In genomic region chr13:90542959-90543358, GRCh38 we compare ENCODE assay signal across 19 cellular contexts.
DNase-seq lines count a peak whose midpoint lies in the region; ATAC-seq, FAIRE-seq and TF ChIP-seq lines count a peak whose summit lies in the region.
"Had no signal": no experiment of that assay in that cellular context is flagged by ENCODE, and none has a peak within 500 bp of the region (broad histone marks: within the 10 kb centered on the region; RNA-seq: fewer than 3 reads in every experiment).

No MANE protein-coding gene starts in this region.

- ATAC-seq in A549, result no peak
- ATAC-seq in GM21528 (IDR thresholded peaks at IDR 0.05; ENCODE audit: low FRiP score, unreplicated experiment), result no peak
- ATAC-seq: CD8-positive, alpha-beta T cell had no signal

- no peak overlapping the region for H3K27ac ChIP-seq in A549
- H3K27ac ChIP-seq in GM23248, result no peak overlapping the region
- H3K27ac ChIP-seq in PC-9, result no peak overlapping the region
- H3K27ac ChIP-seq in colonic mucosa, result no peak overlapping the region
- H3K27ac ChIP-seq: BLaER1 treated with 17β-estradiol and CSF1 and Interleukin-3, amounts not matched to agents 10 nM and 100 nM; C4-2B had no signal

- in situ Hi-C loops in GM23248 (cut with MboI), result no loop called here

- TF ChIP-seq CTCF in A549 (IDR thresholded peaks at IDR 0.05) (no peak), PC-9 (conservative IDR thresholded peaks at IDR 0.05) (no peak), colonic mucosa (IDR thresholded peaks at IDR 0.05) (no peak)

- H3K9ac ChIP-seq in GM23248 (no peak overlapping the region), colonic mucosa (ENCODE audit: low read depth in 2 of 2, low read length in 2 of 2) (no peak overlapping the region)
- H3K9ac ChIP-seq: BLaER1 treated with 17β-estradiol and CSF1 and Interleukin-3, amounts not matched to agents 10 nM and 100 nM had no signal

- intact Hi-C loops in PC-9 (cut with micrococcal nuclease; ENCODE audit: unreplicated experiment), result no loop called here
- intact Hi-C loops in colonic mucosa (cut with DNase I), result no loop called here

- H3F3A ChIP-seq in GM23248 (ENCODE audit: insufficient read depth), result no peaks in the 10 kb centered on the region
- no peaks in the 10 kb centered on the region for H3F3A ChIP-seq in PC-9 (ENCODE audit: insufficient read depth, low read depth)

- H3K9me3 ChIP-seq in A549, result 0 out of 3 replicates have a peak, but pooled peaks cover 3% of the 10 kb centered on the region
- H3K9me3 ChIP-seq in GM23248 (ENCODE audit: low read depth), result no peaks in the 10 kb centered on the region
- no peaks in the 10 kb centered on the region; the same call in 1 of the 2 replicates for H3K9me3 ChIP-seq in PC-9 (ENCODE audit: insufficient read depth, low read depth)
- no peaks in the 10 kb centered on the region for H3K9me3 ChIP-seq in colonic mucosa

- POLR2A ChIA-PET in A549 (lab: Yijun Ruan, JAX), result no interaction called here
- POLR2A ChIA-PET in PC-9 (lab: Charles Lee; ENCODE audit: unreplicated experiment), result no interaction called here

- no peaks in the 10 kb centered on the region for H3K27me3 ChIP-seq in GM23248 (replicated peaks; ENCODE audit: insufficient read depth)
- H3K27me3 ChIP-seq in PC-9 (ENCODE audit: insufficient read depth, low read depth), result no peaks in the 10 kb centered on the region
- no peaks in the 10 kb centered on the region for H3K27me3 ChIP-seq in colonic mucosa
- H3K27me3 ChIP-seq: BLaER1 treated with 17β-estradiol and CSF1 and Interleukin-3, amounts not matched to agents 10 nM and 100 nM had no signal

- DNase-seq in A549 (ENCODE audit: low read depth in 1 of 2, low spot score in 1 of 2), result no peak
- no peak for DNase-seq in GM23248
- no peak for DNase-seq in PC-9
- DNase-seq in cerebellum (ENCODE audit: low spot score), result no peak
- DNase-seq in colonic mucosa, result no peak
- DNase-seq: 8988T; AML-193; Caco-2; Calu3; CD4-positive, alpha-beta T cell; CD8-positive, alpha-beta T cell; DMS79 treated with DMSO at 0.1 percent for 48 hours; GF-D8 had no signal

- no peaks in the 10 kb centered on the region for H3K36me3 ChIP-seq in GM23248 (ENCODE audit: low read depth)
- H3K36me3 ChIP-seq in PC-9 (ENCODE audit: low read depth), result no peaks in the 10 kb centered on the region
- no peaks in the 10 kb centered on the region for H3K36me3 ChIP-seq in colonic mucosa
- H3K36me3 ChIP-seq: BLaER1 treated with 17β-estradiol and CSF1 and Interleukin-3, amounts not matched to agents 10 nM and 100 nM had no signal

- H4K20me1 ChIP-seq in GM23248 (ENCODE audit: insufficient read depth) (no peaks in the 10 kb centered on the region), PC-9 (ENCODE audit: insufficient read depth) (no peaks in the 10 kb centered on the region)
- H4K20me1 ChIP-seq: BLaER1 treated with 17β-estradiol and CSF1 and Interleukin-3, amounts not matched to agents 10 nM and 100 nM had no signal

- H3K4me3 ChIP-seq in A549 (no peak overlapping the region), GM23248 (no peak overlapping the region), PC-9 (no peak overlapping the region), colonic mucosa (no peak overlapping the region)
- H3K4me3 ChIP-seq: BLaER1 treated with 17β-estradiol and CSF1 and Interleukin-3, amounts not matched to agents 10 nM and 100 nM had no signal

- WGBS in A549 (ENCODE audit: missing lambda C conversion rate), result 58% methylated on average over 3 of the region's 3 CpGs
- 60% methylated on average over 3 of the region's 3 CpGs for WGBS in GM23248 (ENCODE audit: low coverage in 1 of 2, low lambda C conversion rate in 2 of 2, missing lambda C conversion rate in 2 of 2), 2 experiments

- CTCF ChIA-PET in A549 (lab: Yijun Ruan, JAX) (no interaction called here), PC-9 (lab: Charles Lee) (no interaction called here)

- no TSS peak for BruUV-seq in PC-9 (replicated peaks; lab: Mats Ljungman, UMichigan)

- no peak for TF ChIP-seq RAD21 in A549 (conservative IDR thresholded peaks at IDR 0.05 in 1 of 2, IDR thresholded peaks at IDR 0.05 in 1 of 2)

- no peak overlapping the region for H3K4me2 ChIP-seq in A549
- H3K4me2 ChIP-seq in GM23248 (ENCODE audit: unreplicated experiment), result no peak overlapping the region
- no peak overlapping the region for H3K4me2 ChIP-seq in PC-9
- H3K4me2 ChIP-seq: BLaER1 treated with 17β-estradiol and CSF1 and Interleukin-3, amounts not matched to agents 10 nM and 100 nM had no signal

- TF ChIP-seq POLR2A in A549 (IDR thresholded peaks at IDR 0.05; ENCODE audit: low read length), result no peak

- 0 out of 2 replicates have a peak overlapping the region, but pooled peaks have one; percentile 12 for H2AFZ ChIP-seq in GM23248
- H2AFZ ChIP-seq in PC-9, result 0 out of 2 replicates have a peak overlapping the region, but pooled peaks have one; percentile 69

- TF ChIP-seq EP300 in A549 (IDR thresholded peaks at IDR 0.05), result no peak

- H3K79me2 ChIP-seq in GM23248 (ENCODE audit: insufficient read depth) (no peaks in the 10 kb centered on the region), PC-9 (ENCODE audit: low read depth) (no peaks in the 10 kb centered on the region)

- no peaks in the 10 kb centered on the region for H3K4me1 ChIP-seq in A549
- H3K4me1 ChIP-seq in GM23248 (ENCODE audit: insufficient read depth), result no peaks in the 10 kb centered on the region
- H3K4me1 ChIP-seq in PC-9 (replicated peaks; ENCODE audit: insufficient read depth), result no peaks in the 10 kb centered on the region
- H3K4me1 ChIP-seq in colonic mucosa, result no peaks in the 10 kb centered on the region
- H3K4me1 ChIP-seq: Caco-2 had no signal

- H3K9me2 ChIP-seq in GM23248 (ENCODE audit: insufficient read depth) (no peaks in the 10 kb centered on the region), PC-9 (ENCODE audit: insufficient read depth) (no peaks in the 10 kb centered on the region)

- no peak for FAIRE-seq in A549 (lab: Jason Lieb, UNC)
- FAIRE-seq: A204.1, D721Med, GM12891 had no signal

TF ChIP-seq in A549, 52 proteins besides CTCF, POLR2A, EP300 and RAD21:
- no peak for TF ChIP-seq NPAS2 (CRISPR knock-in tag; IDR thresholded peaks at IDR 0.05; ENCODE audit: borderline replicate concordance)
- TF ChIP-seq EHF (CRISPR knock-in tag; IDR thresholded peaks at IDR 0.05), result no peak
- no peak for TF ChIP-seq RNF2 (IDR thresholded peaks at IDR 0.05; ENCODE audit: borderline replicate concordance, low read depth)
- TF ChIP-seq MAFK (IDR thresholded peaks at IDR 0.05; ENCODE audit: partially characterized antibody), result peak; percentile 58
